Comparison of ENCODE assay signal across 14 cellular contexts in the genomic region with DNA sequence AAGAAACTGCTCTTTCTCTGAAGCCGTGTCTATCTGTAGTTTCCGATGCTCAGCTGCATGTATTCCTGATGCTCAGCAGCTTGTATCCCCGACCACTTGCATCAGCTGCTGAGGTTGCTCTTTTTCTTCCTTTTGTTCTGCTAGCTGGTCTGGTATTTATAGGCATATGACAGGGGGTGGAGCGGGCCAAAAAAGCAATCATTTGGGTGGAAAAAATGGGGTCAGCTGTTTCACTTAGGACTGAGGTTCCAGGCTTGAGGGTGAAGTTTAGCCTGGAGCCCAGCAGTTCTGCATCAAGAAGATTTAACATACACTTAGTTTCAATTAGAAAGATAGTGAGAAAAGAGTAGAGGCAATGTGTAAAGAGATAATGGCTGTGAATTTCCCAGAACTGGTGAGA. TPM values are rescaled to one million over a fixed set of nuclear protein-coding genes. Genes with fewer than 3 reads are reported as not detected.
DNase-seq lines count a peak whose midpoint lies in the region; ATAC-seq and TF ChIP-seq lines count a peak whose summit lies in the region.
"Had no signal": no experiment of that assay in that cellular context is flagged by ENCODE, and none has a peak within 500 bp of the region (broad histone marks: within the 10 kb centered on the region; RNA-seq: fewer than 3 reads in every experiment).

No MANE protein-coding gene starts in this region.

- no peaks in the 10 kb centered on the region for H3K9me2 ChIP-seq in OCI-LY7 (ENCODE audit: insufficient read depth, low read length)

- ATAC-seq in Right ventricle myocardium superior (ENCODE audit: poor library complexity): peak; percentile 52
- peak; percentile 16 for ATAC-seq in left lung
- no peak for ATAC-seq in HG03135 (IDR thresholded peaks at IDR 0.05; ENCODE audit: unreplicated experiment)
- ATAC-seq: esophagus mucosa, upper lobe of right lung had no signal

- no peak overlapping the region for H3K27ac Mint-ChIP-seq in T-helper 2 cell treated with Interferon-gamma antibody and Interleukin-4, amounts not matched to agents 5 μg/mL and 100 μg/mL, for 36 hours
- H3K27ac Mint-ChIP-seq: activated naive CD8-positive, alpha-beta T cell treated with anti-CD3 and anti-CD28 coated beads, Interleukin-2, amount 10 ng/mL, durations not matched to agents 7 days and 5 days had no signal

- H3K9me3 ChIP-seq in right atrium auricular region (peaks cover 0 to 9% of the 10 kb centered on the region in 2 donors), OCI-LY7 (ENCODE audit: low read length) (peaks cover 18% of the 10 kb centered on the region; the same call in 1 of the 2 replicates), left lung (peaks cover 0 to 5% of the 10 kb centered on the region in 2 donors), uterus (no peaks in the 10 kb centered on the region)
- H3K9me3 ChIP-seq: pancreas, upper lobe of right lung had no signal

- no TSS peak for BruUV-seq in OCI-LY7 (replicated peaks; lab: Mats Ljungman, UMichigan)

- no peak for TF ChIP-seq POLR2A in uterus (IDR thresholded peaks at IDR 0.05)

- no peaks in the 10 kb centered on the region for H3K4me1 ChIP-seq in right atrium auricular region
- H3K4me1 ChIP-seq in OCI-LY7 (ENCODE audit: insufficient read depth, low read length, poor library complexity, severe bottlenecking): peaks cover 51% of the 10 kb centered on the region
- H3K4me1 ChIP-seq in left lung: peaks cover 3 to 52% of the 10 kb centered on the region in 2 donors
- no peaks in the 10 kb centered on the region for H3K4me1 ChIP-seq in uterus

- POLR2A ChIA-PET in OCI-LY7 (lab: Charles Lee): interaction anchor here (0.5 to 1.3 kb wide), 3 partner anchors 10 to 419 kb away, joined by 3 read pairs; no protein-coding TSS in a partner anchor

- H3K27me3 ChIP-seq in right atrium auricular region (no peaks in the 10 kb centered on the region), left lung (no peaks in the 10 kb centered on the region), uterus (no peaks in the 10 kb centered on the region)
- H3K27me3 ChIP-seq: heart right ventricle, pancreas, upper lobe of right lung had no signal

- peak overlapping the region; percentile 57 for H3K4me2 ChIP-seq in OCI-LY7 (ENCODE audit: low read length)

- H3K4me1 Mint-ChIP-seq in T-helper 2 cell treated with Interferon-gamma antibody and Interleukin-4, amounts not matched to agents 5 μg/mL and 100 μg/mL, for 36 hours (ENCODE audit: low read depth): peaks cover 20% of the 10 kb centered on the region

- no peaks in the 10 kb centered on the region for H4K20me1 ChIP-seq in OCI-LY7 (ENCODE audit: insufficient read depth, low read length)

- H2AFZ ChIP-seq in OCI-LY7 (ENCODE audit: low read length): peak overlapping the region; percentile 87

- no peaks in the 10 kb centered on the region for H3K79me2 ChIP-seq in OCI-LY7 (ENCODE audit: insufficient read depth, low read depth, low read length)

- H3K27me3 Mint-ChIP-seq in T-helper 2 cell treated with Interferon-gamma antibody and Interleukin-4, amounts not matched to agents 5 μg/mL and 100 μg/mL, for 36 hours (ENCODE audit: low read depth): peaks cover 17% of the 10 kb centered on the region
- H3K27me3 Mint-ChIP-seq: activated naive CD8-positive, alpha-beta T cell treated with anti-CD3 and anti-CD28 coated beads, Interleukin-2, amount 10 ng/mL, durations not matched to agents 7 days and 5 days had no signal

- no peak overlapping the region for H3K4me3 Mint-ChIP-seq in T-helper 2 cell treated with Interferon-gamma antibody and Interleukin-4, amounts not matched to agents 5 μg/mL and 100 μg/mL, for 36 hours
- H3K4me3 Mint-ChIP-seq: activated naive CD8-positive, alpha-beta T cell treated with anti-CD3 and anti-CD28 coated beads, Interleukin-2, amount 10 ng/mL, durations not matched to agents 7 days and 5 days had no signal

- TF ChIP-seq CTCF in right atrium auricular region (IDR thresholded peaks at IDR 0.05): no peak
- TF ChIP-seq CTCF in OCI-LY7 (conservative IDR thresholded peaks at IDR 0.05; ENCODE audit: low read length): no peak
- no peak for TF ChIP-seq CTCF in left lung (IDR thresholded peaks at IDR 0.05)
- no peak for TF ChIP-seq CTCF in uterus (IDR thresholded peaks at IDR 0.05)

- CTCF ChIA-PET in OCI-LY7 (lab: Charles Lee; ENCODE audit: unreplicated experiment): no interaction called here

- H3K27ac ChIP-seq in right atrium auricular region: no peak overlapping the region
- H3K27ac ChIP-seq in OCI-LY7 (ENCODE audit: low read depth, low read length, poor library complexity, severe bottlenecking): peak overlapping the region; percentile 58
- H3K27ac ChIP-seq in left lung: peak overlapping the region in 1 of 2 donors; percentile 90
- no peak overlapping the region for H3K27ac ChIP-seq in uterus
- H3K27ac ChIP-seq: pancreas, upper lobe of right lung had no signal

- peaks cover 4% of the 10 kb centered on the region for H3K36me3 Mint-ChIP-seq in T-helper 2 cell treated with Interferon-gamma antibody and Interleukin-4, amounts not matched to agents 5 μg/mL and 100 μg/mL, for 36 hours (ENCODE audit: low read depth)

- H3K9me3 Mint-ChIP-seq in T-helper 2 cell treated with Interferon-gamma antibody and Interleukin-4, amounts not matched to agents 5 μg/mL and 100 μg/mL, for 36 hours: peaks cover 8% of the 10 kb centered on the region

- intact Hi-C loops in Right ventricle myocardium superior (cut with DNase I) (no loop called here), OCI-LY7 (cut with micrococcal nuclease; ENCODE audit: unreplicated experiment) (loop anchor here (1.0 kb wide), 1 partner anchor 8 kb away; no protein-coding TSS in a partner anchor), left lung (cut with DNase I) (no loop called here), uterus (cut with DNase I; ENCODE audit: low total_unique reads) (no loop called here)

- no peaks in the 10 kb centered on the region for H3K36me3 ChIP-seq in right atrium auricular region
- peaks cover 5% of the 10 kb centered on the region for H3K36me3 ChIP-seq in OCI-LY7 (ENCODE audit: insufficient read depth, low read length)
- no peaks in the 10 kb centered on the region for H3K36me3 ChIP-seq in left lung
- H3K36me3 ChIP-seq in uterus: no peaks in the 10 kb centered on the region
- H3K36me3 ChIP-seq: heart right ventricle, pancreas, upper lobe of right lung had no signal

- DNase-seq in Right ventricle myocardium superior (no peak), right atrium auricular region (ENCODE audit: low spot score) (no peak), OCI-LY7 (ENCODE audit: low spot score) (peak; percentile 53), left lung (peak in 1 of 2 donors; percentile 39), uterus (no peak), retina (no peak)
- DNase-seq in T-helper 2 cell treated with Interferon-gamma antibody and Interleukin-4, amounts not matched to agents 5 μg/mL and 100 μg/mL, for 36 hours (ENCODE audit: low spot score): no peak
- DNase-seq: activated naive CD8-positive, alpha-beta T cell treated with anti-CD3 and anti-CD28 coated beads, Interleukin-2, amount 10 ng/mL, durations not matched to agents 7 days and 5 days; DMS79 treated with DMSO at 0.1 percent for 48 hours; heart right ventricle; pancreas; upper lobe of right lung had no signal

- H3K4me3 ChIP-seq in right atrium auricular region: no peak overlapping the region
- H3K4me3 ChIP-seq in OCI-LY7 (ENCODE audit: low read depth, low read length, poor library complexity, severe bottlenecking): peak overlapping the region; percentile 17
- H3K4me3 ChIP-seq in left lung: no peak overlapping the region
- no peak overlapping the region for H3K4me3 ChIP-seq in uterus
- H3K4me3 ChIP-seq: heart right ventricle, pancreas, upper lobe of right lung had no signal

RNA-seq across cellular contexts. Expression of a gene that starts 23.6 kb away (rescaled TPM):
- total RNA-seq in Right ventricle myocardium superior: 9.7 TPM
- total RNA-seq in right atrium auricular region: 10 to 100 TPM; 10.4 to 17.8 TPM
- total RNA-seq in OCI-LY7 (2014; rRNA removed; shearing (Covaris generic)): 14.1 and 20.1 TPM in 2 replicates
- total RNA-seq in OCI-LY7 (2022): 12.6 and 15.2 TPM in 2 replicates
- total RNA-seq in left lung: 10 to 100 TPM in 1 of 2 donors, 1 to 10 TPM in 1; 6.6 to 11.5 TPM
- total RNA-seq in uterus: 10 to 100 TPM in 3 of 4 donors, 1 to 10 TPM in 1; 1.3 to 25.6 (median 16.0) TPM
